In genomic region chr12:49873361-49873934, GRCh38 we compare ENCODE assay signal across 17 cellular contexts. TPM values are rescaled to one million over a fixed set of nuclear protein-coding genes. Genes with fewer than 3 reads are reported as not detected.
A peak's percentile ranks its signal among the peaks of the same experiment; 100 is the strongest.
DNase-seq lines count a peak whose midpoint lies in the region; ATAC-seq, FAIRE-seq and TF ChIP-seq lines count a peak whose summit lies in the region.
"Had no signal": no experiment of that assay in that cellular context is flagged by ENCODE, and none has a peak within 500 bp of the region (broad histone marks: within the 10 kb centered on the region; RNA-seq: fewer than 3 reads in every experiment).

No MANE protein-coding gene starts in this region.

- H3K4me2 ChIP-seq in HepG2 (ENCODE audit: low read depth, low read length): no peak overlapping the region
- no peak overlapping the region for H3K4me2 ChIP-seq in mammary epithelial cell (ENCODE audit: insufficient read depth, low read depth, low read length)

- no peak for FAIRE-seq in HepG2 (lab: Jason Lieb, UNC)
- FAIRE-seq: H54, urothelium cell line had no signal

- peaks cover 14% of the 10 kb centered on the region for H3K4me1 Mint-ChIP-seq in chondrocyte (ENCODE audit: low read depth)
- H3K4me1 Mint-ChIP-seq in stimulated activated naive B cell treated with anti-CD40 and anti-IgM and Interleukin-4, amounts not matched to agents 10 μg/mL and 1 μg/mL and 100 μg/mL, for 72 hours: no peaks in the 10 kb centered on the region
- H3K4me1 Mint-ChIP-seq: activated B cell treated with CpG ODN at 0.5 μM for 24 hours; activated T-helper 17 cell treated with anti-CD3 and anti-CD28 coated beads, Interleukin-2, amount 50 U/mL, for 72 hours had no signal

- CTCF ChIA-PET in HepG2 (lab: Yijun Ruan, JAX; ENCODE audit: low intra/inter-chr PET ratio, low total read pairs): no interaction called here
- CTCF ChIA-PET in mammary epithelial cell (lab: Charles Lee; ENCODE audit: low non-redundant PET): no interaction called here

- H3K36me3 Mint-ChIP-seq in chondrocyte (ENCODE audit: low read depth): no peaks in the 10 kb centered on the region
- H3K36me3 Mint-ChIP-seq in stimulated activated naive B cell treated with anti-CD40 and anti-IgM and Interleukin-4, amounts not matched to agents 10 μg/mL and 1 μg/mL and 100 μg/mL, for 72 hours: no peaks in the 10 kb centered on the region

- intact Hi-C loops in Right ventricle myocardium superior (cut with DNase I) (no loop called here), Right ventricle myocardium inferior (cut with DNase I) (no loop called here), HepG2 (cut with micrococcal nuclease; ENCODE audit: unreplicated experiment) (no loop called here), vagina (cut with DNase I) (no loop called here), mammary epithelial cell (cut with micrococcal nuclease) (no loop called here)

- H3K4me3 ChIP-seq in HepG2 (replicated peaks in 1 of 3; ENCODE audit: insufficient read depth in 1 of 3, low read depth in 2 of 3, low read length in 3 of 3) (no peak overlapping the region), vagina (no peak overlapping the region), mammary epithelial cell (replicated peaks in 1 of 3; ENCODE audit: insufficient read depth in 1 of 3, low read depth in 2 of 3, low read length in 3 of 3) (no peak overlapping the region)
- H3K4me3 ChIP-seq: cardiac muscle cell, SK-N-MC had no signal

- no peak for TF ChIP-seq CTCF in chondrocyte (IDR thresholded peaks at IDR 0.05)
- no peak for TF ChIP-seq CTCF in HepG2 (CRISPR knock-in tag; IDR thresholded peaks at IDR 0.05)
- TF ChIP-seq CTCF in vagina (IDR thresholded peaks at IDR 0.05): no peak
- no peak for TF ChIP-seq CTCF in mammary epithelial cell (conservative IDR thresholded peaks at IDR 0.05 in 1 of 2, IDR thresholded peaks at IDR 0.05 in 1 of 2; ENCODE audit: extremely low read depth in 1 of 2, insufficient read depth in 1 of 2, low read depth in 1 of 2, low read length in 2 of 2)

- no peak overlapping the region for H3K27ac ChIP-seq in HepG2 (ENCODE audit: extremely low read length, insufficient read depth, low read length)
- H3K27ac ChIP-seq in vagina: peak overlapping the region; percentile 39
- no peak overlapping the region for H3K27ac ChIP-seq in mammary epithelial cell (ENCODE audit: insufficient read depth, low read depth, low read length)
- H3K27ac ChIP-seq: cardiac muscle cell, SK-N-MC had no signal

- H4K20me1 ChIP-seq in HepG2 (ENCODE audit: insufficient read depth, low read length) (no peaks in the 10 kb centered on the region), mammary epithelial cell (ENCODE audit: insufficient read depth, low read length) (no peaks in the 10 kb centered on the region)

- TF ChIP-seq RAD21 in HepG2 (CRISPR knock-in tag; IDR thresholded peaks at IDR 0.05): no peak

- no peak for ATAC-seq in Right ventricle myocardium superior (ENCODE audit: poor library complexity)
- ATAC-seq in Right ventricle myocardium inferior: no peak
- ATAC-seq in HepG2: no peak
- no peak for ATAC-seq in HG02870 (IDR thresholded peaks at IDR 0.05; ENCODE audit: unreplicated experiment)
- ATAC-seq in stimulated activated naive B cell treated with anti-CD40 and anti-IgM and Interleukin-4, amounts not matched to agents 10 μg/mL and 1 μg/mL and 100 μg/mL, for 72 hours (replicated peaks): no peak
- ATAC-seq: activated T-helper 17 cell treated with anti-CD3 and anti-CD28 coated beads, Interleukin-2, amount 50 U/mL, for 72 hours had no signal

- H3K27ac Mint-ChIP-seq in chondrocyte (ENCODE audit: unreplicated experiment): no peak overlapping the region
- H3K27ac Mint-ChIP-seq in stimulated activated naive B cell treated with anti-CD40 and anti-IgM and Interleukin-4, amounts not matched to agents 10 μg/mL and 1 μg/mL and 100 μg/mL, for 72 hours: no peak overlapping the region
- H3K27ac Mint-ChIP-seq: activated B cell treated with CpG ODN at 0.5 μM for 24 hours; activated T-helper 17 cell treated with anti-CD3 and anti-CD28 coated beads, Interleukin-2, amount 50 U/mL, for 72 hours had no signal

- H3K4me1 ChIP-seq in HepG2 (ENCODE audit: insufficient read depth, low read length) (peaks cover 9% of the 10 kb centered on the region), vagina (peaks cover 23% of the 10 kb centered on the region), mammary epithelial cell (ENCODE audit: insufficient read depth, low read length) (no peaks in the 10 kb centered on the region)

- dilution Hi-C loops in mammary epithelial cell (cut with HindIII; ENCODE audit: low sequenced_read_pairs): loop anchor here (25.0 kb wide), 1 partner anchor 189 kb away; the partner anchor contains the start of gene ASIC1

- TF ChIP-seq EP300 in HepG2 (IDR thresholded peaks at IDR 0.05; ENCODE audit: low read depth in 2 of 2, low read length in 2 of 2): no peak
- no peak for TF ChIP-seq EP300 in HepG2 (CRISPR knock-in tag; IDR thresholded peaks at IDR 0.05; ENCODE audit: borderline replicate concordance)

- BruUV-seq in HepG2 (replicated peaks; lab: Mats Ljungman, UMichigan) (no TSS peak), mammary epithelial cell (replicated peaks; lab: Mats Ljungman, UMichigan) (no TSS peak)

- H3K27me3 ChIP-seq in HepG2 (ENCODE audit: control insufficient read depth in 1 of 2, insufficient read depth in 2 of 2, low read length in 2 of 2) (peaks cover 0 to 32% of the 10 kb centered on the region in 2 experiments; a peak in 3 of 5 replicates), vagina (no peaks in the 10 kb centered on the region), mammary epithelial cell (ENCODE audit: insufficient read depth, low read length) (no peaks in the 10 kb centered on the region)
- H3K27me3 ChIP-seq: cardiac muscle cell had no signal

- H3K36me3 ChIP-seq in HepG2 (replicated peaks in 1 of 2; ENCODE audit: control insufficient read depth in 1 of 2, insufficient read depth in 2 of 2, low read length in 2 of 2): no peaks in the 10 kb centered on the region
- H3K36me3 ChIP-seq in vagina: no peaks in the 10 kb centered on the region
- H3K36me3 ChIP-seq in mammary epithelial cell (ENCODE audit: insufficient read depth, low read length): no peaks in the 10 kb centered on the region
- H3K36me3 ChIP-seq: cardiac muscle cell had no signal

- no peaks in the 10 kb centered on the region for H3K79me2 ChIP-seq in HepG2 (ENCODE audit: insufficient read depth, low read length)
- H3K79me2 ChIP-seq in mammary epithelial cell (ENCODE audit: insufficient read depth, low read length): no peaks in the 10 kb centered on the region

- POLR2A ChIA-PET in HepG2 (lab: Yijun Ruan, JAX): no interaction called here

- H2AFZ ChIP-seq in HepG2 (ENCODE audit: low read length): no peak overlapping the region
- H2AFZ ChIP-seq in mammary epithelial cell (ENCODE audit: low read depth, low read length): no peak overlapping the region

- peak; percentile 74 for DNase-seq in Right ventricle myocardium superior
- DNase-seq in Right ventricle myocardium inferior (ENCODE audit: missing footprints): no peak
- peak; percentile 11 for DNase-seq in chondrocyte (ENCODE audit: low spot score)
- DNase-seq in HepG2 (ENCODE audit: low spot score): no peak
- no peak for DNase-seq in vagina (ENCODE audit: extremely low spot score in 2 of 2)
- no peak for DNase-seq in stimulated activated naive B cell treated with anti-CD40 and anti-IgM and Interleukin-4, amounts not matched to agents 10 μg/mL and 1 μg/mL and 100 μg/mL, for 72 hours
- no peak for DNase-seq in mammary epithelial cell
- DNase-seq: activated B cell treated with CpG ODN at 0.5 μM for 24 hours, NCI-H146, nephron progenitor cell had no signal

- TF ChIP-seq POLR2A in HepG2 (IDR thresholded peaks at IDR 0.05; ENCODE audit: insufficient read depth in 1 of 2, low read depth in 2 of 2, low read length in 2 of 2) (no peak), vagina (IDR thresholded peaks at IDR 0.05) (no peak)

- no peak overlapping the region for H3K4me3 Mint-ChIP-seq in chondrocyte (ENCODE audit: unreplicated experiment)
- no peak overlapping the region for H3K4me3 Mint-ChIP-seq in stimulated activated naive B cell treated with anti-CD40 and anti-IgM and Interleukin-4, amounts not matched to agents 10 μg/mL and 1 μg/mL and 100 μg/mL, for 72 hours
- H3K4me3 Mint-ChIP-seq: activated B cell treated with CpG ODN at 0.5 μM for 24 hours; activated T-helper 17 cell treated with anti-CD3 and anti-CD28 coated beads, Interleukin-2, amount 50 U/mL, for 72 hours; nephron progenitor cell had no signal

- no peaks in the 10 kb centered on the region for H3K27me3 Mint-ChIP-seq in chondrocyte (ENCODE audit: low read depth)
- H3K27me3 Mint-ChIP-seq in stimulated activated naive B cell treated with anti-CD40 and anti-IgM and Interleukin-4, amounts not matched to agents 10 μg/mL and 1 μg/mL and 100 μg/mL, for 72 hours: peaks cover 8 to 13% of the 10 kb centered on the region in 2 donors
- H3K27me3 Mint-ChIP-seq: activated T-helper 17 cell treated with anti-CD3 and anti-CD28 coated beads, Interleukin-2, amount 50 U/mL, for 72 hours had no signal

- H3K9me3 ChIP-seq in HepG2 (ENCODE audit: low read length): peaks cover 6% of the 10 kb centered on the region; the same call in 1 of the 2 replicates
- no peaks in the 10 kb centered on the region for H3K9me3 ChIP-seq in vagina
- H3K9me3 ChIP-seq in mammary epithelial cell (replicated peaks; ENCODE audit: insufficient read depth, low read length): no peaks in the 10 kb centered on the region

- H3K9me3 Mint-ChIP-seq in chondrocyte (ENCODE audit: low read depth): no peaks in the 10 kb centered on the region
- H3K9me3 Mint-ChIP-seq in stimulated activated naive B cell treated with anti-CD40 and anti-IgM and Interleukin-4, amounts not matched to agents 10 μg/mL and 1 μg/mL and 100 μg/mL, for 72 hours: peaks cover 4 to 6% of the 10 kb centered on the region in 2 donors
- H3K9me3 Mint-ChIP-seq: activated B cell treated with CpG ODN at 0.5 μM for 24 hours; activated T-helper 17 cell treated with anti-CD3 and anti-CD28 coated beads, Interleukin-2, amount 50 U/mL, for 72 hours had no signal

- WGBS in HepG2 (ENCODE audit: low lambda C conversion rate): 14% methylated on average over 3 of the region's 3 CpGs
- 64% methylated on average over 3 of the region's 3 CpGs for whole genome bisulfite sequencing in mammary epithelial cell (ENCODE audit: low coverage, missing lambda C conversion rate)

- in situ Hi-C loops in HepG2 (cut with HindIII; ENCODE audit: extremely low pct_ligation_motif_present, low pct_unique_long_range_greater_than_20kb): no loop called here
- in situ Hi-C loops in mammary epithelial cell (cut with MboI; ENCODE audit: low sequenced_read_pairs in 2 of 2): no loop called here

- H3K9ac ChIP-seq in HepG2 (ENCODE audit: insufficient read depth, low read depth, low read length) (no peak overlapping the region), mammary epithelial cell (ENCODE audit: insufficient read depth, low read length) (no peak overlapping the region)

RNA-seq across cellular contexts. Expression of gene FAIM2, which starts 30.3 kb away (rescaled TPM):
- total RNA-seq in Right ventricle myocardium superior (10.6 TPM), Right ventricle myocardium inferior (20.5 TPM), chondrocyte (0.47 to 1.3 TPM (median 0.74 TPM) in 3 replicates), HepG2 (2016; rRNA removed; fragmentation: Illumina TruSeq; extraction: Trizol) (not detected in 2 replicates), vagina (19.4 TPM), mammary epithelial cell (not detected)
- not detected in 2 replicates for total RNA-seq in HepG2 (2016; cell fraction: cytosol; rRNA removed; fragmentation: Illumina TruSeq; extraction: Trizol; ENCODE audit: low read depth)
- not detected in 2 replicates for total RNA-seq in HepG2 (2016; cell fraction: insoluble cytoplasmic fraction; rRNA removed; fragmentation: Illumina TruSeq; extraction: Trizol)
- total RNA-seq in HepG2 (2016; cell fraction: membrane; rRNA removed; fragmentation: Illumina TruSeq; extraction: Trizol): not detected in 2 replicates
- not detected in 2 replicates for total RNA-seq in HepG2 (2016; cell fraction: nucleus; rRNA removed; fragmentation: Illumina TruSeq; extraction: Trizol)
- polyA plus RNA-seq in HepG2 (2011; rRNA removed) (not detected in 2 replicates), mammary epithelial cell (not detected)
- 0.01 and 0.03 TPM in 2 replicates for polyA plus RNA-seq in HepG2 (2011; cell fraction: cytosol; rRNA removed)
- polyA plus RNA-seq in HepG2 (2011; cell fraction: nucleus; rRNA removed): 0.21 TPM in 1 of 2 replicates, not detected in the other
- polyA plus RNA-seq in HepG2 (2012): not detected in 2 replicates
- not detected in 2 replicates for polyA plus RNA-seq in HepG2 (2016; cell fraction: cytosol; fragmentation: Illumina TruSeq; extraction: Trizol; ENCODE audit: low read depth)
- polyA plus RNA-seq in HepG2 (2016; cell fraction: insoluble cytoplasmic fraction; fragmentation: Illumina TruSeq; extraction: Trizol; ENCODE audit: low read depth): not detected in 2 replicates
- polyA plus RNA-seq in HepG2 (2016; cell fraction: membrane; fragmentation: Illumina TruSeq; extraction: Trizol; ENCODE audit: low read depth): not detected in 2 replicates
- polyA plus RNA-seq in HepG2 (2016; cell fraction: nucleus; fragmentation: Illumina TruSeq; extraction: Trizol; ENCODE audit: insufficient read depth, low read depth): not detected in 2 replicates
- polyA minus RNA-seq in HepG2 (2011; rRNA and poly(A)+ RNA removed; ENCODE audit: low replicate concordance): 0.65 TPM in 1 of 2 replicates, not detected in the other
- polyA minus RNA-seq in HepG2 (2011; cell fraction: cytosol; rRNA and poly(A)+ RNA removed): not detected in 2 replicates
- polyA minus RNA-seq in HepG2 (2011; cell fraction: nucleus; rRNA and poly(A)+ RNA removed): not detected in 2 replicates
- polyA minus RNA-seq in mammary epithelial cell: not detected
- total RNA-seq: activated B cell treated with CpG ODN at 0.5 μM for 24 hours, HT1080 had no signal

RNA-seq across cellular contexts. Expression of gene BCDIN3D, which starts 30.5 kb away (rescaled TPM):
- total RNA-seq in Right ventricle myocardium superior (2.4 TPM), Right ventricle myocardium inferior (2.6 TPM), chondrocyte (3.1 to 3.3 TPM (median 3.3 TPM) in 3 replicates), HepG2 (2016; rRNA removed; fragmentation: Illumina TruSeq; extraction: Trizol) (1.8 and 2.5 TPM in 2 replicates), vagina (2.7 TPM), mammary epithelial cell (1 to 10 TPM; 3.3 to 3.8 TPM)
- 1.6 and 1.7 TPM in 2 replicates for total RNA-seq in HepG2 (2016; cell fraction: cytosol; rRNA removed; fragmentation: Illumina TruSeq; extraction: Trizol; ENCODE audit: low read depth)
- 2.2 and 3.0 TPM in 2 replicates for total RNA-seq in HepG2 (2016; cell fraction: insoluble cytoplasmic fraction; rRNA removed; fragmentation: Illumina TruSeq; extraction: Trizol)
- total RNA-seq in HepG2 (2016; cell fraction: membrane; rRNA removed; fragmentation: Illumina TruSeq; extraction: Trizol): 2.1 and 3.4 TPM in 2 replicates
- 2.6 and 3.0 TPM in 2 replicates for total RNA-seq in HepG2 (2016; cell fraction: nucleus; rRNA removed; fragmentation: Illumina TruSeq; extraction: Trizol)
- polyA plus RNA-seq in HepG2 (2011; rRNA removed) (2.0 and 2.2 TPM in 2 replicates), mammary epithelial cell (2.5 TPM)
- 1.4 and 1.7 TPM in 2 replicates for polyA plus RNA-seq in HepG2 (2011; cell fraction: cytosol; rRNA removed)
- 1.3 and 2.3 TPM in 2 replicates for polyA plus RNA-seq in HepG2 (2011; cell fraction: nucleus; rRNA removed)
- polyA plus RNA-seq in HepG2 (2012): 1.7 and 2.6 TPM in 2 replicates
- polyA plus RNA-seq in HepG2 (2016; cell fraction: cytosol; fragmentation: Illumina TruSeq; extraction: Trizol; ENCODE audit: low read depth): 0.54 and 0.63 TPM in 2 replicates
- 1.6 and 1.7 TPM in 2 replicates for polyA plus RNA-seq in HepG2 (2016; cell fraction: insoluble cytoplasmic fraction; fragmentation: Illumina TruSeq; extraction: Trizol; ENCODE audit: low read depth)
- 0.76 and 1.1 TPM in 2 replicates for polyA plus RNA-seq in HepG2 (2016; cell fraction: membrane; fragmentation: Illumina TruSeq; extraction: Trizol; ENCODE audit: low read depth)
- polyA plus RNA-seq in HepG2 (2016; cell fraction: nucleus; fragmentation: Illumina TruSeq; extraction: Trizol; ENCODE audit: insufficient read depth, low read depth): 2.7 and 2.8 TPM in 2 replicates
- 2.9 and 10.2 TPM in 2 replicates for polyA minus RNA-seq in HepG2 (2011; rRNA and poly(A)+ RNA removed; ENCODE audit: low replicate concordance)
- 0.97 and 2.2 TPM in 2 replicates for polyA minus RNA-seq in HepG2 (2011; cell fraction: cytosol; rRNA and poly(A)+ RNA removed)
- polyA minus RNA-seq in HepG2 (2011; cell fraction: nucleus; rRNA and poly(A)+ RNA removed): 2.8 and 3.5 TPM in 2 replicates
- polyA minus RNA-seq in mammary epithelial cell: 3.3 TPM

RNA-seq across cellular contexts. Expression of gene NCKAP5L, which starts 45.2 kb away (rescaled TPM):
- total RNA-seq in Right ventricle myocardium superior: 29.0 TPM
- total RNA-seq in Right ventricle myocardium inferior: 32.7 TPM
- 36.3 to 47.6 TPM (median 46.0 TPM) in 3 replicates for total RNA-seq in chondrocyte
- total RNA-seq in HepG2 (2016; rRNA removed; fragmentation: Illumina TruSeq; extraction: Trizol): 5.9 and 9.0 TPM in 2 replicates
- total RNA-seq in HepG2 (2016; cell fraction: cytosol; rRNA removed; fragmentation: Illumina TruSeq; extraction: Trizol; ENCODE audit: low read depth): 3.1 and 3.3 TPM in 2 replicates
- total RNA-seq in HepG2 (2016; cell fraction: insoluble cytoplasmic fraction; rRNA removed; fragmentation: Illumina TruSeq; extraction: Trizol): 5.1 and 8.3 TPM in 2 replicates
- 5.3 and 5.9 TPM in 2 replicates for total RNA-seq in HepG2 (2016; cell fraction: membrane; rRNA removed; fragmentation: Illumina TruSeq; extraction: Trizol)
- total RNA-seq in HepG2 (2016; cell fraction: nucleus; rRNA removed; fragmentation: Illumina TruSeq; extraction: Trizol): 10.1 and 11.1 TPM in 2 replicates
- 4.1 and 5.5 TPM in 2 replicates for polyA plus RNA-seq in HepG2 (2011; rRNA removed)
- polyA plus RNA-seq in HepG2 (2011; cell fraction: cytosol; rRNA removed): 1.7 and 3.1 TPM in 2 replicates
- polyA plus RNA-seq in HepG2 (2011; cell fraction: nucleus; rRNA removed): 15.9 and 16.8 TPM in 2 replicates
- polyA plus RNA-seq in HepG2 (2012): 4.7 and 6.8 TPM in 2 replicates
- polyA plus RNA-seq in HepG2 (2016; cell fraction: cytosol; fragmentation: Illumina TruSeq; extraction: Trizol; ENCODE audit: low read depth): 0.32 and 0.37 TPM in 2 replicates
- 5.7 and 8.4 TPM in 2 replicates for polyA plus RNA-seq in HepG2 (2016; cell fraction: insoluble cytoplasmic fraction; fragmentation: Illumina TruSeq; extraction: Trizol; ENCODE audit: low read depth)
- polyA plus RNA-seq in HepG2 (2016; cell fraction: membrane; fragmentation: Illumina TruSeq; extraction: Trizol; ENCODE audit: low read depth): 1.3 and 1.7 TPM in 2 replicates
- 20.5 and 22.7 TPM in 2 replicates for polyA plus RNA-seq in HepG2 (2016; cell fraction: nucleus; fragmentation: Illumina TruSeq; extraction: Trizol; ENCODE audit: insufficient read depth, low read depth)
- polyA minus RNA-seq in HepG2 (2011; rRNA and poly(A)+ RNA removed; ENCODE audit: low replicate concordance): 10.1 and 13.6 TPM in 2 replicates
- 5.5 and 6.3 TPM in 2 replicates for polyA minus RNA-seq in HepG2 (2011; cell fraction: cytosol; rRNA and poly(A)+ RNA removed)
- polyA minus RNA-seq in HepG2 (2011; cell fraction: nucleus; rRNA and poly(A)+ RNA removed): 13.2 and 14.7 TPM in 2 replicates
- total RNA-seq in vagina: 15.7 TPM
- 10 to 100 TPM; 24.1 to 27.2 TPM for total RNA-seq in mammary epithelial cell
- 6.4 TPM for polyA plus RNA-seq in mammary epithelial cell
- 13.5 TPM for polyA minus RNA-seq in mammary epithelial cell

Comparison
In these comparisons a context has a peak if more than half of its experiments do, and no peak if none do; other contexts are left out.
1. DNase-seq: peak in Right ventricle myocardium superior (single experiment) and chondrocyte (single experiment); none in Right ventricle myocardium inferior (single experiment), HepG2 (single experiment), vagina (0 of 2), stimulated activated naive B cell treated with anti-CD40 and anti-IgM and Interleukin-4, amounts not matched to agents 10 μg/mL and 1 μg/mL and 100 μg/mL, for 72 hours (single experiment) and mammary epithelial cell (single experiment).